Comparison of ENCODE assay signal across 14 cellular contexts in the genomic region with DNA sequence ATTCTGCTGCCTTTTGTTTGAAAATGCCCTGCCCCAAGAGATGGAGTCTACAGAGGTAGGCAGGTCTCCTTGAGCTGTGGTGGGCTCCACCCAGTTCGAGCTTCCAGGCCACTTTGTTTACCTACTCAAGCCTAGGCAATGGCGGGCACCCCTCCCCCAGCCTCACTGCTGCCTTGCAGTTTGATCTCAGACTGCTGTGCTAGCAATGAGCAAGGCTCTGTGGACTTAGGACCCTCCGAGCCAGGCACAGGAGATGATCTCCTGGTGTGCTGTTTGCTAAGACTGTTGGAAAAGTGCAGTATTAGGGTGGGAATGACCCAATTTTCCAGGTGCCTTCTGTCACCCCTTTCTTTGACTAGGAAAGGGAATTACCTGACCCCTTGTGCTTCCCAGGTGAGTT. TPM values are rescaled to one million over a fixed set of nuclear protein-coding genes. Genes with fewer than 3 reads are reported as not detected.
"Had no signal": no experiment of that assay in that cellular context is flagged by ENCODE, and none has a peak within 500 bp of the region (broad histone marks: within the 10 kb centered on the region; RNA-seq: fewer than 3 reads in every experiment).

No MANE protein-coding gene starts in this region.

RNA-seq across cellular contexts. Expression of gene GIMD1, which starts 39.4 kb away (rescaled TPM):
- total RNA-seq: activated B cell treated with CpG ODN at 0.5 μM for 24 hours; activated CD4-positive, alpha-beta memory T cell treated with anti-CD3 and anti-CD28 coated beads for 36 hours; activated CD4-positive, alpha-beta memory T cell treated with anti-CD3 and anti-CD28 coated beads, Interleukin-2, amount 10 ng/mL, durations not matched to agents 7 days and 5 days; activated CD4-positive, alpha-beta T cell treated with anti-CD3 and anti-CD28 coated beads for 36 hours; activated CD4-positive, alpha-beta T cell treated with anti-CD3 and anti-CD28 coated beads, Interleukin-2, amount 10 ng/mL, durations not matched to agents 24 days and 14 days; activated CD4-positive, alpha-beta T cell treated with anti-CD3 and anti-CD28 coated beads, Interleukin-2, amount 10 ng/mL, durations not matched to agents 7 days and 5 days; activated CD8-positive, alpha-beta memory T cell treated with anti-CD3 and anti-CD28 coated beads for 36 hours; activated CD8-positive, alpha-beta memory T cell treated with anti-CD3 and anti-CD28 coated beads, Interleukin-2, amount 10 ng/mL, durations not matched to agents 7 days and 5 days; activated CD8-positive, alpha-beta T cell treated with anti-CD3 and anti-CD28 coated beads for 36 hours; activated CD8-positive, alpha-beta T cell treated with anti-CD3 and anti-CD28 coated beads, Interleukin-2, amount 10 ng/mL, durations not matched to agents 7 days and 5 days; T-helper 1 cell treated with Interleukin-12 subunit alpha and Interleukin-12 subunit beta and Interleukin-4 antibody, amounts not matched to agents 30 ng/mL and 1 ng/mL, for 36 hours; T-helper 17 cell; T-helper 2 cell treated with Interferon-gamma antibody and Interleukin-4, amounts not matched to agents 100 ng/mL and 5 ng/mL, for 36 hours; WTC11 had no signal
